In genomic region chr4:184934184-184934583, GRCh38 we compare ENCODE assay signal across 28 cellular contexts.
"Had no signal": no experiment of that assay in that cellular context is flagged by ENCODE, and none has a peak within 500 bp of the region (broad histone marks: within the 10 kb centered on the region; RNA-seq: fewer than 3 reads in every experiment).

No MANE protein-coding gene starts in this region.

- H3K27me3 ChIP-seq: body of pancreas, cardiac muscle cell, heart left ventricle, right atrium auricular region, upper lobe of left lung had no signal

- H3K9me3 ChIP-seq: body of pancreas, heart left ventricle, left lung, right atrium auricular region, upper lobe of left lung had no signal

- ATAC-seq: activated CD4-positive, CD25-positive, alpha-beta regulatory T cell treated with anti-CD3 and anti-CD28 coated beads, Interleukin-2, amount 50 U/mL, for 24 hours; body of pancreas; esophagus mucosa; heart left ventricle; natural killer cell; stimulated activated memory B cell treated with anti-CD40 and anti-IgM and Interleukin-4, amounts not matched to agents 10 μg/mL and 1 μg/mL and 100 μg/mL, for 72 hours; stimulated activated naive CD8-positive, alpha-beta T cell treated with anti-CD3 and anti-CD28 coated beads, Interleukin-15, amount 100 ng/mL, for 72 hours had no signal

- H3K4me1 ChIP-seq: heart left ventricle, right atrium auricular region, upper lobe of left lung had no signal

- H3K36me3 ChIP-seq: cardiac muscle cell, heart left ventricle, left lung, right atrium auricular region, upper lobe of left lung, WERI-Rb-1 had no signal

- DNase-seq: activated CD4-positive, alpha-beta T cell treated with anti-CD3 and anti-CD28 coated beads for 48 hours; activated CD4-positive, alpha-beta T cell treated with anti-CD3 and anti-CD28 coated beads, Interleukin-2, amount 50 U/mL, for 48 hours; activated CD8-positive, alpha-beta memory T cell treated with anti-CD3 and anti-CD28 coated beads for 24 hours; activated effector memory CD4-positive, alpha-beta T cell treated with Interleukin-2 at 50 U/mL for 16 hours; activated naive CD4-positive, alpha-beta T cell treated with Interleukin-2 at 50 U/mL for 16 hours; aorta; body of pancreas; foreskin fibroblast; heart left ventricle; kidney glomerular epithelial cell; left lung; mesendoderm; natural killer cell; stimulated activated CD4-positive, alpha-beta T cell treated with anti-CD3 and anti-CD28 coated beads, Interleukin-1b, Interleukin-23, amount 100 ng/mL, for 48 hours; stimulated activated CD4-positive, alpha-beta T cell treated with anti-CD3 and anti-CD28 coated beads, Interleukin-4, amount 100 ng/mL, for 4 hours; stimulated activated CD8-positive, alpha-beta memory T cell treated with anti-CD3 and anti-CD28 coated beads, Interleukin-4, amount 100 ng/mL, for 48 hours; stimulated activated naive CD8-positive, alpha-beta T cell treated with anti-CD3 and anti-CD28 coated beads, Interleukin-15, amount 100 ng/mL, for 72 hours; substantia nigra; T1000; upper lobe of left lung; WERI-Rb-1 had no signal

- H3K27ac ChIP-seq: body of pancreas, cardiac muscle cell, heart left ventricle, left lung, right atrium auricular region, upper lobe of left lung, WERI-Rb-1 had no signal

- H3K4me3 ChIP-seq: body of pancreas, cardiac muscle cell, heart left ventricle, left lung, lung, right atrium auricular region, smooth muscle cell, upper lobe of left lung had no signal
